Comparison of ENCODE assay signal across 8 cellular contexts in genomic region chr1:213070399-213070798, GRCh38. TPM values are rescaled to one million over a fixed set of nuclear protein-coding genes. Genes with fewer than 3 reads are reported as not detected.
A peak's percentile ranks its signal among the peaks of the same experiment; 100 is the strongest.
DNase-seq lines count a peak whose midpoint lies in the region; ATAC-seq, FAIRE-seq and TF ChIP-seq lines count a peak whose summit lies in the region.

No MANE protein-coding gene starts in this region.

- no peak overlapping the region for H3K4me3 Mint-ChIP-seq in effector memory CD8-positive, alpha-beta T cell
- H3K4me3 Mint-ChIP-seq in stimulated activated naive B cell treated with anti-CD40 and anti-IgM and Interleukin-4, amounts not matched to agents 10 μg/mL and 1 μg/mL and 100 μg/mL, for 72 hours = no peak overlapping the region
- no peak overlapping the region for H3K4me3 Mint-ChIP-seq in mesothelial cell of epicardium
- no peak overlapping the region for H3K4me3 Mint-ChIP-seq in activated T-helper 2 cell treated with anti-CD3 and anti-CD28 coated beads, Interferon-gamma antibody, Interleukin-2, Interleukin-4, amounts not matched to agents 10 μg/mL and 5 μg/mL and 100 μg/mL, durations not matched to agents 14 hours and 24 hours and 36 hours (ENCODE audit: low read depth)

- TF ChIP-seq CTCF in mesothelial cell of epicardium (IDR thresholded peaks at IDR 0.05; ENCODE audit: unreplicated experiment) = no peak

- peaks cover 4% of the 10 kb centered on the region for H3K36me3 Mint-ChIP-seq in effector memory CD8-positive, alpha-beta T cell (ENCODE audit: insufficient read depth)
- peaks cover 6 to 10% of the 10 kb centered on the region in 2 donors for H3K36me3 Mint-ChIP-seq in stimulated activated naive B cell treated with anti-CD40 and anti-IgM and Interleukin-4, amounts not matched to agents 10 μg/mL and 1 μg/mL and 100 μg/mL, for 72 hours
- H3K36me3 Mint-ChIP-seq in mesothelial cell of epicardium = peaks cover 5% of the 10 kb centered on the region
- no peaks in the 10 kb centered on the region for H3K36me3 Mint-ChIP-seq in activated T-helper 2 cell treated with anti-CD3 and anti-CD28 coated beads, Interferon-gamma antibody, Interleukin-2, Interleukin-4, amounts not matched to agents 10 μg/mL and 5 μg/mL and 100 μg/mL, durations not matched to agents 14 hours and 24 hours and 36 hours (ENCODE audit: low read depth)

- H3K9me3 Mint-ChIP-seq in effector memory CD8-positive, alpha-beta T cell = no peaks in the 10 kb centered on the region
- H3K9me3 Mint-ChIP-seq in stimulated activated naive B cell treated with anti-CD40 and anti-IgM and Interleukin-4, amounts not matched to agents 10 μg/mL and 1 μg/mL and 100 μg/mL, for 72 hours = no peaks in the 10 kb centered on the region
- no peaks in the 10 kb centered on the region for H3K9me3 Mint-ChIP-seq in mesothelial cell of epicardium
- no peaks in the 10 kb centered on the region for H3K9me3 Mint-ChIP-seq in activated T-helper 2 cell treated with anti-CD3 and anti-CD28 coated beads, Interferon-gamma antibody, Interleukin-2, Interleukin-4, amounts not matched to agents 10 μg/mL and 5 μg/mL and 100 μg/mL, durations not matched to agents 14 hours and 24 hours and 36 hours

- FAIRE-seq in GM19239 (lab: Jason Lieb, UNC) = peak; percentile 91

- DNase-seq in DMS53 treated with DMSO at 0.1 percent for 48 hours (lab: John Stamatoyannopoulos, UW; ENCODE audit: unreplicated experiment) (peak; percentile 65), GM19239 (ENCODE audit: insufficient read length, low spot score) (peak; percentile 36), NOMO-1 treated with DMSO at 0.1 percent for 48 hours (lab: John Stamatoyannopoulos, UW; ENCODE audit: unreplicated experiment) (peak; percentile 77), mesothelial cell of epicardium (ENCODE audit: low spot score in 2 of 2, unreplicated experiment in 2 of 2) (no peak)
- no peak for DNase-seq in effector memory CD8-positive, alpha-beta T cell
- peak; percentile 24 for DNase-seq in stimulated activated naive B cell treated with anti-CD40 and anti-IgM and Interleukin-4, amounts not matched to agents 10 μg/mL and 1 μg/mL and 100 μg/mL, for 72 hours
- no peak for DNase-seq in activated T-helper 2 cell treated with anti-CD3 and anti-CD28 coated beads, Interferon-gamma antibody, Interleukin-2, Interleukin-4, amounts not matched to agents 10 μg/mL and 5 μg/mL and 100 μg/mL, durations not matched to agents 14 hours and 24 hours and 36 hours (ENCODE audit: low spot score)

- peak overlapping the region; percentile 23 to 33 for H3K27ac Mint-ChIP-seq in effector memory CD8-positive, alpha-beta T cell
- H3K27ac Mint-ChIP-seq in stimulated activated naive B cell treated with anti-CD40 and anti-IgM and Interleukin-4, amounts not matched to agents 10 μg/mL and 1 μg/mL and 100 μg/mL, for 72 hours = no peak overlapping the region
- no peak overlapping the region for H3K27ac Mint-ChIP-seq in mesothelial cell of epicardium
- no peak overlapping the region for H3K27ac Mint-ChIP-seq in activated T-helper 2 cell treated with anti-CD3 and anti-CD28 coated beads, Interferon-gamma antibody, Interleukin-2, Interleukin-4, amounts not matched to agents 10 μg/mL and 5 μg/mL and 100 μg/mL, durations not matched to agents 14 hours and 24 hours and 36 hours

- intact Hi-C loops in activated T-helper 2 cell treated with anti-CD3 and anti-CD28 coated beads, Interferon-gamma antibody, Interleukin-2, Interleukin-4, amounts not matched to agents 10 μg/mL and 5 μg/mL and 100 μg/mL, durations not matched to agents 14 hours and 24 hours and 36 hours (cut with micrococcal nuclease) = loop anchor here (2.0 to 5.0 kb wide), 2 partner anchors 20 to 53 kb away; partner anchors contain the start of genes ANGEL2 and RPS6KC1

- peak; percentile 89 for ATAC-seq in HG03097 (IDR thresholded peaks at IDR 0.05; ENCODE audit: low FRiP score, unreplicated experiment)
- ATAC-seq in effector memory CD8-positive, alpha-beta T cell (replicated peaks) = peak; percentile 60
- peak; percentile 92 to 95 for ATAC-seq in stimulated activated naive B cell treated with anti-CD40 and anti-IgM and Interleukin-4, amounts not matched to agents 10 μg/mL and 1 μg/mL and 100 μg/mL, for 72 hours (replicated peaks)

- no peaks in the 10 kb centered on the region for H3K27me3 Mint-ChIP-seq in effector memory CD8-positive, alpha-beta T cell
- no peaks in the 10 kb centered on the region for H3K27me3 Mint-ChIP-seq in stimulated activated naive B cell treated with anti-CD40 and anti-IgM and Interleukin-4, amounts not matched to agents 10 μg/mL and 1 μg/mL and 100 μg/mL, for 72 hours
- H3K27me3 Mint-ChIP-seq in mesothelial cell of epicardium (ENCODE audit: low read depth) = no peaks in the 10 kb centered on the region
- no peaks in the 10 kb centered on the region for H3K27me3 Mint-ChIP-seq in activated T-helper 2 cell treated with anti-CD3 and anti-CD28 coated beads, Interferon-gamma antibody, Interleukin-2, Interleukin-4, amounts not matched to agents 10 μg/mL and 5 μg/mL and 100 μg/mL, durations not matched to agents 14 hours and 24 hours and 36 hours (ENCODE audit: low read depth)

- H3K4me1 Mint-ChIP-seq in effector memory CD8-positive, alpha-beta T cell (ENCODE audit: low read depth in 2 of 2) = peaks cover 4 to 30% of the 10 kb centered on the region in 2 donors
- peaks cover 8 to 19% of the 10 kb centered on the region in 2 donors for H3K4me1 Mint-ChIP-seq in stimulated activated naive B cell treated with anti-CD40 and anti-IgM and Interleukin-4, amounts not matched to agents 10 μg/mL and 1 μg/mL and 100 μg/mL, for 72 hours
- peaks cover 5% of the 10 kb centered on the region for H3K4me1 Mint-ChIP-seq in mesothelial cell of epicardium
- H3K4me1 Mint-ChIP-seq in activated T-helper 2 cell treated with anti-CD3 and anti-CD28 coated beads, Interferon-gamma antibody, Interleukin-2, Interleukin-4, amounts not matched to agents 10 μg/mL and 5 μg/mL and 100 μg/mL, durations not matched to agents 14 hours and 24 hours and 36 hours (ENCODE audit: low read depth) = peaks cover 19% of the 10 kb centered on the region

RNA-seq across cellular contexts. Expression of gene RPS6KC1, which starts 19.4 kb away (rescaled TPM):
- 27.9 to 28.5 TPM (median 28.4 TPM) in 3 replicates for total RNA-seq in mesothelial cell of epicardium
- 7.2 and 7.3 TPM in 2 replicates for total RNA-seq in activated T-helper 2 cell treated with anti-CD3 and anti-CD28 coated beads, Interferon-gamma antibody, Interleukin-2, Interleukin-4, amounts not matched to agents 10 μg/mL and 5 μg/mL and 100 μg/mL, durations not matched to agents 14 hours and 24 hours and 36 hours

RNA-seq across cellular contexts. Expression of gene ANGEL2, which starts 54.7 kb away (rescaled TPM):
- 44.7 to 47.4 TPM (median 45.2 TPM) in 3 replicates for total RNA-seq in mesothelial cell of epicardium
- total RNA-seq in activated T-helper 2 cell treated with anti-CD3 and anti-CD28 coated beads, Interferon-gamma antibody, Interleukin-2, Interleukin-4, amounts not matched to agents 10 μg/mL and 5 μg/mL and 100 μg/mL, durations not matched to agents 14 hours and 24 hours and 36 hours = 46.2 and 46.3 TPM in 2 replicates

Comparison
In these comparisons a context has a peak if more than half of its experiments do, and no peak if none do; other contexts are left out.
1. DNase-seq: peak in DMS53 treated with DMSO at 0.1 percent for 48 hours (single experiment), GM19239 (single experiment), NOMO-1 treated with DMSO at 0.1 percent for 48 hours (single experiment) and stimulated activated naive B cell treated with anti-CD40 and anti-IgM and Interleukin-4, amounts not matched to agents 10 μg/mL and 1 μg/mL and 100 μg/mL, for 72 hours (single experiment); none in effector memory CD8-positive, alpha-beta T cell (0 of 3), mesothelial cell of epicardium (0 of 2) and activated T-helper 2 cell treated with anti-CD3 and anti-CD28 coated beads, Interferon-gamma antibody, Interleukin-2, Interleukin-4, amounts not matched to agents 10 μg/mL and 5 μg/mL and 100 μg/mL, durations not matched to agents 14 hours and 24 hours and 36 hours (single experiment).
2. H3K27ac Mint-ChIP-seq: peak in effector memory CD8-positive, alpha-beta T cell (2 of 2); none in stimulated activated naive B cell treated with anti-CD40 and anti-IgM and Interleukin-4, amounts not matched to agents 10 μg/mL and 1 μg/mL and 100 μg/mL, for 72 hours (single experiment), mesothelial cell of epicardium (single experiment) and activated T-helper 2 cell treated with anti-CD3 and anti-CD28 coated beads, Interferon-gamma antibody, Interleukin-2, Interleukin-4, amounts not matched to agents 10 μg/mL and 5 μg/mL and 100 μg/mL, durations not matched to agents 14 hours and 24 hours and 36 hours (single experiment).
3. Peak in every context shown above with its lines, with median percentiles within 50 percentile points of each other: ATAC-seq.